In the genomic region with DNA sequence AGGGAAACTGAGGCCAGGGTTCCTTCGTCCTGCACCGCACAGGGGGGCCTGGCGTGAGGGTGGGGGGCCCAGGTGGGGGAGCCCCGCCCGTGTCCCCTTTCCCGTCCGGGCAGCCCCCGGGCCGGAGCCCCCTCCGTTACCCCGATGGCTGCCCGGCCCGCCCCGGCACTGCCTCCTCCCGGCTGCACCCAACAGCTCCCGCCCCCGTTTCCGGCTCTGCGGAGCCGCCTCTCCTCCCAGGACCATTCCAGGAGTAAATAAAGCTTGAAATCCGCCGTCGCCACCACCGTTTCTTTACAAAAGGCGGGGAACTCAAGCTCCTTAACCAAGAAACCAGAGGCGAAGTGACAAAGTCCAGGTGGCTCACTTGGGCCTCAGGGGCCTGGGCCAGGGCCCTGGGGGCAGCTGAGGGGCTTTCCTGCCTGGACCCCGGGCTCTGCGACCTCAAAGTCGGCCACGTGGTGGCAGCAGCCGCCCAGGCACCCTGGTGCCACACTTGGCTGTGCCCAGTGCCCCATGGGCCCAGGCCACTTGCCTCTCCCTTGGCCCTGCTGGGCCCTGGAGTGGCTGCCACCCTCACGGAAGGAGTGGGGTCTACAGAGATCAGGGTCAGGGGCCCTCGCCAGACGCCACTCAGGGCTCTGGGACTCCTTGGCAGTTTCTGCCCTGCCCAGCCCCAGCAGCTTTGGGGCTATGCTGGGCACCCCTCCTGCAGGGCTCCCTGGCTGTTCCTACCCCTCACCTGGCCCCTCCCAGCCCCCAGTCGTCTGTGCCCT, we compare ENCODE assay signal across 8 cellular contexts. TPM values are rescaled to one million over a fixed set of nuclear protein-coding genes. Genes with fewer than 3 reads are reported as not detected.
DNase-seq lines count a peak whose midpoint lies in the region; ATAC-seq and TF ChIP-seq lines count a peak whose summit lies in the region.

No MANE protein-coding gene starts in this region.

- peak overlapping the region; percentile 98 for H3K4ac ChIP-seq in neuronal stem cell (ENCODE audit: low read length)

- H3K36me3 ChIP-seq in DOHH2 (ENCODE audit: control insufficient read depth, low read length) (no peaks in the 10 kb centered on the region), neuronal stem cell (replicated peaks in 1 of 2; ENCODE audit: control insufficient read depth in 2 of 2, insufficient read depth in 2 of 2, low read length in 2 of 2) (peaks cover 4 to 20% of the 10 kb centered on the region in 2 donors)

- peak overlapping the region; percentile 84 for H3K4me2 ChIP-seq in DOHH2 (ENCODE audit: low read length)
- peak overlapping the region; percentile 93 for H3K4me2 ChIP-seq in neuronal stem cell (ENCODE audit: insufficient read depth, low read length, poor library complexity, severe bottlenecking)

- no peaks in the 10 kb centered on the region for H3K9me2 ChIP-seq in DOHH2 (replicated peaks; ENCODE audit: control insufficient read depth, low read length)

- H3K4me3 ChIP-seq in DOHH2 (ENCODE audit: low read length) = peak overlapping the region; percentile 74
- peak overlapping the region; percentile 57 to 78 for H3K4me3 ChIP-seq in neuronal stem cell (ENCODE audit: low read length in 2 of 2)

- no peak overlapping the region for H4K91ac ChIP-seq in neuronal stem cell (ENCODE audit: low read depth, low read length, poor library complexity)

- H2BK5ac ChIP-seq in neuronal stem cell (ENCODE audit: low read length) = peak overlapping the region; percentile 93

- peaks cover 10% of the 10 kb centered on the region for H3K79me1 ChIP-seq in neuronal stem cell (ENCODE audit: low read depth, low read length)

- H3K9ac ChIP-seq in neuronal stem cell (ENCODE audit: low read depth, low read length, poor library complexity) = peak overlapping the region; percentile 90

- peak overlapping the region; percentile 65 for H4K8ac ChIP-seq in neuronal stem cell (ENCODE audit: low read depth, low read length)

- H4K20me1 ChIP-seq in DOHH2 (ENCODE audit: control insufficient read depth, insufficient read depth, low read depth, low read length) = no peaks in the 10 kb centered on the region

- peaks cover 18% of the 10 kb centered on the region for H3K4me1 ChIP-seq in DOHH2 (ENCODE audit: control insufficient read depth, low read length)
- peaks cover 21 to 29% of the 10 kb centered on the region in 2 donors for H3K4me1 ChIP-seq in neuronal stem cell (ENCODE audit: control insufficient read depth in 2 of 2, insufficient read depth in 1 of 2, low read depth in 1 of 2, low read length in 2 of 2)

- WGBS in neuronal stem cell (ENCODE audit: extremely low coverage in 2 of 2, insufficient read length in 2 of 2, insufficient replicate concordance in 1 of 2), 2 donors = no CpG with 5 or more reads among the region's 35 CpGs

- DNase-seq in Kasumi-1 (lab: John Stamatoyannopoulos, UW) (peak; percentile 70 to 86), SHP77 (lab: John Stamatoyannopoulos, UW) (peak; percentile 66 to 78), foreskin melanocyte (peak; percentile 85), neuronal stem cell (ENCODE audit: low spot score) (peak; percentile 78), superior temporal gyrus (ENCODE audit: extremely low spot score) (peak; percentile 76)
- peak; percentile 78 for DNase-seq in activated gamma-delta T cell treated with anti-CD3 and anti-CD28 coated beads, Interleukin-2, amount 50 U/mL, for 16 hours (ENCODE audit: low read depth)

- H3F3A ChIP-seq in DOHH2 (ENCODE audit: control insufficient read depth, insufficient read depth) = no peaks in the 10 kb centered on the region

- H2BK15ac ChIP-seq in neuronal stem cell (ENCODE audit: low read length) = peak overlapping the region; percentile 100

- peak overlapping the region; percentile 100 for H2AK5ac ChIP-seq in neuronal stem cell (ENCODE audit: low read depth, low read length)

- H3K23ac ChIP-seq in neuronal stem cell (ENCODE audit: low read depth, low read length, poor library complexity) = peak overlapping the region; percentile 98

- peak overlapping the region; percentile 56 for H3K14ac ChIP-seq in neuronal stem cell (ENCODE audit: low read length)

- H3K9me3 ChIP-seq in DOHH2 (ENCODE audit: control insufficient read depth, insufficient read depth, low read length) (no peaks in the 10 kb centered on the region), neuronal stem cell (replicated peaks in 1 of 2; ENCODE audit: control insufficient read depth in 2 of 2, insufficient read depth in 1 of 2, low read depth in 1 of 2, low read length in 2 of 2) (no peaks in the 10 kb centered on the region)

- H3K18ac ChIP-seq in neuronal stem cell (ENCODE audit: low read length) = peak overlapping the region; percentile 95

- peak overlapping the region; percentile 97 for H2AFZ ChIP-seq in neuronal stem cell (ENCODE audit: low read length)

- H3K79me2 ChIP-seq in DOHH2 (ENCODE audit: control insufficient read depth, low read length) = peaks cover 3% of the 10 kb centered on the region; the same call in 1 of the 2 replicates

- ATAC-seq in GM21825 (IDR thresholded peaks at IDR 0.05; ENCODE audit: unreplicated experiment) = peak; percentile 43

- H2BK12ac ChIP-seq in neuronal stem cell (ENCODE audit: low read length) = peak overlapping the region; percentile 98

- peak overlapping the region; percentile 47 for H3K27ac ChIP-seq in DOHH2 (ENCODE audit: low read depth, low read length)
- peak overlapping the region; percentile 67 for H3K27ac ChIP-seq in neuronal stem cell (replicated peaks; ENCODE audit: low read length)

- H3K27me3 ChIP-seq in DOHH2 (ENCODE audit: control insufficient read depth, low read length) (no peaks in the 10 kb centered on the region), neuronal stem cell (ENCODE audit: control insufficient read depth in 3 of 3, insufficient read depth in 3 of 3, low read depth in 1 of 3, low read length in 3 of 3) (peaks cover 0 to 3% (median 0%) of the 10 kb centered on the region in 3 experiments)

- TF ChIP-seq CTCF in DOHH2 (IDR thresholded peaks at IDR 0.05; ENCODE audit: low read depth, low read length, poor library complexity, severe bottlenecking) = peak; percentile 90

- no peak overlapping the region for H2BK120ac ChIP-seq in neuronal stem cell (ENCODE audit: low read depth, low read length)

RNA-seq across cellular contexts. Expression of gene FAAP20, which starts 0.5 kb away (rescaled TPM):
- 108 TPM for polyA plus RNA-seq in neuronal stem cell (2013, experiment 1 of 2)
- polyA plus RNA-seq in neuronal stem cell (2013, experiment 2 of 2) = 108 TPM

RNA-seq across cellular contexts. Expression of gene SKI, which starts 33.0 kb away (rescaled TPM):
- polyA plus RNA-seq in neuronal stem cell (2013, experiment 1 of 2) = 37.5 TPM
- 41.3 TPM for polyA plus RNA-seq in neuronal stem cell (2013, experiment 2 of 2)

Comparison
In these comparisons a context has a peak if more than half of its experiments do, and no peak if none do; other contexts are left out.
1. Peak in every context shown above with its lines: DNase-seq, ATAC-seq, H3K4me3 ChIP-seq and H3K27ac ChIP-seq.